18 cellular contexts compared by ENCODE assay signal in genomic region chr6:118285791-118286190, GRCh38.
"Had no signal": no experiment of that assay in that cellular context is flagged by ENCODE, and none has a peak within 500 bp of the region (broad histone marks: within the 10 kb centered on the region; RNA-seq: fewer than 3 reads in every experiment).

No MANE protein-coding gene starts in this region.

- H3K36me3 Mint-ChIP-seq: activated naive CD4-positive, alpha-beta T cell treated with anti-CD3 and anti-CD28 coated beads, Interleukin-2, amount 50 U/mL, for 24 hours; immature natural killer cell; naive thymus-derived CD8-positive, alpha-beta T cell; stimulated activated memory B cell treated with anti-CD40 and anti-IgM and Interleukin-4, amounts not matched to agents 10 μg/mL and 1 μg/mL and 100 μg/mL, for 72 hours had no signal

- H3K9me3 Mint-ChIP-seq: activated naive CD4-positive, alpha-beta T cell treated with anti-CD3 and anti-CD28 coated beads, Interleukin-2, amount 50 U/mL, for 24 hours; activated T-cell treated with anti-CD3 and anti-CD28 coated beads, Interleukin-2, amount 50 U/mL, for 72 hours; immature natural killer cell; stimulated activated memory B cell treated with anti-CD40 and anti-IgM and Interleukin-4, amounts not matched to agents 10 μg/mL and 1 μg/mL and 100 μg/mL, for 72 hours had no signal

- FAIRE-seq: frontal cortex, pancreas had no signal

- H3K4me1 ChIP-seq: adrenal gland, pancreas, uterus had no signal

- DNase-seq: activated CD4-positive, alpha-beta T cell treated with anti-CD3 and anti-CD28 coated beads, Interleukin-2, amount 50 U/mL, for 4 hours; activated gamma-delta T cell; activated T-cell treated with anti-CD3 and anti-CD28 coated beads, Interleukin-2, amount 50 U/mL, for 72 hours; adrenal gland; immature natural killer cell; kidney glomerular epithelial cell; mesendoderm; naive thymus-derived CD8-positive, alpha-beta T cell; pancreas; sigmoid colon; spleen; stimulated activated CD4-positive, alpha-beta T cell treated with anti-CD3 and anti-CD28 coated beads, Interleukin-4, amount 100 ng/mL, for 4 hours; transverse colon; uterus had no signal

- H3K4me3 Mint-ChIP-seq: activated naive CD4-positive, alpha-beta T cell treated with anti-CD3 and anti-CD28 coated beads, Interleukin-2, amount 50 U/mL, for 24 hours; activated T-cell treated with anti-CD3 and anti-CD28 coated beads, Interleukin-2, amount 50 U/mL, for 72 hours; immature natural killer cell; naive thymus-derived CD8-positive, alpha-beta T cell; stimulated activated memory B cell treated with anti-CD40 and anti-IgM and Interleukin-4, amounts not matched to agents 10 μg/mL and 1 μg/mL and 100 μg/mL, for 72 hours had no signal

- ATAC-seq: activated T-cell treated with anti-CD3 and anti-CD28 coated beads, Interleukin-2, amount 50 U/mL, for 72 hours; naive thymus-derived CD8-positive, alpha-beta T cell; pancreas; stimulated activated memory B cell treated with anti-CD40 and anti-IgM and Interleukin-4, amounts not matched to agents 10 μg/mL and 1 μg/mL and 100 μg/mL, for 72 hours had no signal

- H3K9me3 ChIP-seq: adrenal gland, pancreas, sigmoid colon, spleen, transverse colon, uterus had no signal

- H3K4me1 Mint-ChIP-seq: immature natural killer cell; stimulated activated memory B cell treated with anti-CD40 and anti-IgM and Interleukin-4, amounts not matched to agents 10 μg/mL and 1 μg/mL and 100 μg/mL, for 72 hours had no signal

- H3K27ac Mint-ChIP-seq: activated naive CD4-positive, alpha-beta T cell treated with anti-CD3 and anti-CD28 coated beads, Interleukin-2, amount 50 U/mL, for 24 hours; activated T-cell treated with anti-CD3 and anti-CD28 coated beads, Interleukin-2, amount 50 U/mL, for 72 hours; immature natural killer cell; stimulated activated memory B cell treated with anti-CD40 and anti-IgM and Interleukin-4, amounts not matched to agents 10 μg/mL and 1 μg/mL and 100 μg/mL, for 72 hours had no signal

- H3K27me3 ChIP-seq: cardiac muscle cell, pancreas, sigmoid colon, transverse colon, uterus had no signal

- H3K4me3 ChIP-seq: adrenal gland, cardiac muscle cell, pancreas, sigmoid colon, spleen, transverse colon, uterus had no signal

- H3K36me3 ChIP-seq: adrenal gland, cardiac muscle cell, pancreas, sigmoid colon, spleen, transverse colon, uterus had no signal

- H3K27ac ChIP-seq: adrenal gland, cardiac muscle cell, pancreas, spleen, transverse colon had no signal
